3 cellular contexts compared by ENCODE assay signal in the genomic region with DNA sequence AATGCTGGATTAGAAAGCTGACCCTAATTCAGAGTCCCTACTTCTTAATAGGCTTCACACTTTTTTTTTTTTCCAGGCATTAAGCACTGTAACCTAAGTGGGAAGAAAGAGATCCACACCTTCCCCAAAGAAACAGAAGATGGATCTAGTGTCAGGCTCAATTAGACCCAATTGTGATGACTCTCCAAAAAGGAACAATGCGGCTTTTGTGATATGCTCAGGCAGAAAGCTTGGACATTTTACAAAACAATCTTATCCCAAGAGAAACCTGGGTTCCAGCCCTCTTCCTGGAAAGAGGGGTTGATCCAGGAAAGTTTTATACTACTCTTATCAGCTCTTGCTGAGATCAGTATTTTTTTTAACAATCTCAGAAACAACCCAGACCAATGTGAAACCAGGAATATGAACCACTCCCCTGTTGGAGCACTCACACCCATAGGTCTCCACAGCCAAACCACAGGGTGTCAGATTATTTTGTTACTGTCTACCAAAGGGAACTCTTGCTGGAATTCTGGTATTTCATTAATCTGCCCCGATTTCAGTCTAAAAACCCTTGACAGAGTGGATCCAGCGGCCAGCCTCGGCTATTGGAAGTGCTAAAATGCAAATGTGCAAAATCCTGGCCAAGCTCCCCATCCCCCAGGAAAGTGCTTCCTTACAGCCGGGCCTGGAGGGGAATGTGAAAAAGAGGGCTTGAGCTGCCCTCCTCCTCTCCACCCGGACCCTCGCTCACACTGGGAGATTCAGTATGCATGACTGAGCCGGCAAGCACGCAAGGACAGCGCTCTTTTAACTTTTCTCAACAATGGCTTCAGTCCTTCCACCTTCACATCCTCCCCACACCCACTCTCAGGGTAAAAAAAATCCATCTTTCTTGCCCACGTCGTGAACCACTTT.
A peak's percentile ranks its signal among the peaks of the same experiment; 100 is the strongest.
TF ChIP-seq lines count a peak whose summit lies in the region.

No MANE protein-coding gene starts in this region.

TF ChIP-seq in SK-N-SH, 30 proteins besides CTCF, POLR2A, EP300 and RAD21:
- TF ChIP-seq, protein P1, sequence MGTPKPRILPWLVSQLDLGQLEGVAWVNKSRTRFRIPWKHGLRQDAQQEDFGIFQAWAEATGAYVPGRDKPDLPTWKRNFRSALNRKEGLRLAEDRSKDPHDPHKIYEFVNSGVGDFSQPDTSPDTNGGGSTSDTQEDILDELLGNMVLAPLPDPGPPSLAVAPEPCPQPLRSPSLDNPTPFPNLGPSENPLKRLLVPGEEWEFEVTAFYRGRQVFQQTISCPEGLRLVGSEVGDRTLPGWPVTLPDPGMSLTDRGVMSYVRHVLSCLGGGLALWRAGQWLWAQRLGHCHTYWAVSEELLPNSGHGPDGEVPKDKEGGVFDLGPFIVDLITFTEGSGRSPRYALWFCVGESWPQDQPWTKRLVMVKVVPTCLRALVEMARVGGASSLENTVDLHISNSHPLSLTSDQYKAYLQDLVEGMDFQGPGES (IDR thresholded peaks at IDR 0.05; ENCODE audit: low read depth, low read length): no peak
- TF ChIP-seq CHD2 (IDR thresholded peaks at IDR 0.05; ENCODE audit: low read length, partially characterized antibody) (no peak), PBX3 (IDR thresholded peaks at IDR 0.05) (peak; percentile 26; the same call in 1 of the 2 replicates)
TF ChIP-seq in SK-N-SH: peak in this region for 1.

TF ChIP-seq in SK-N-SH treated with all-trans-retinoic acid at 6 μM for 48 hours, 23 proteins besides CTCF, POLR2A, EP300 and RAD21 (continues in another document):
- TF ChIP-seq GLIS3 (CRISPR knock-in tag; IDR thresholded peaks at IDR 0.05): no peak
- TF ChIP-seq ZNF70 (CRISPR knock-in tag; IDR thresholded peaks at IDR 0.05): no peak
- no peak for TF ChIP-seq TCF4 (CRISPR knock-in tag; IDR thresholded peaks at IDR 0.05; ENCODE audit: borderline replicate concordance)
- TF ChIP-seq, protein P2, sequence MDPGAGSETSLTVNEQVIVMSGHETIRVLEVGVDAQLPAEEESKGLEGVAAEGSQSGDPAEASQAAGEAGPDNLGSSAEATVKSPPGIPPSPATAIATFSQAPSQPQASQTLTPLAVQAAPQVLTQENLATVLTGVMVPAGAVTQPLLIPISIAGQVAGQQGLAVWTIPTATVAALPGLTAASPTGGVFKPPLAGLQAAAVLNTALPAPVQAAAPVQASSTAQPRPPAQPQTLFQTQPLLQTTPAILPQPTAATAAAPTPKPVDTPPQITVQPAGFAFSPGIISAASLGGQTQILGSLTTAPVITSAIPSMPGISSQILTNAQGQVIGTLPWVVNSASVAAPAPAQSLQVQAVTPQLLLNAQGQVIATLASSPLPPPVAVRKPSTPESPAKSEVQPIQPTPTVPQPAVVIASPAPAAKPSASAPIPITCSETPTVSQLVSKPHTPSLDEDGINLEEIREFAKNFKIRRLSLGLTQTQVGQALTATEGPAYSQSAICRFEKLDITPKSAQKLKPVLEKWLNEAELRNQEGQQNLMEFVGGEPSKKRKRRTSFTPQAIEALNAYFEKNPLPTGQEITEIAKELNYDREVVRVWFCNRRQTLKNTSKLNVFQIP (CRISPR knock-in tag; IDR thresholded peaks at IDR 0.05; ENCODE audit: borderline replicate concordance, low read depth): no peak
- TF ChIP-seq, protein P3, sequence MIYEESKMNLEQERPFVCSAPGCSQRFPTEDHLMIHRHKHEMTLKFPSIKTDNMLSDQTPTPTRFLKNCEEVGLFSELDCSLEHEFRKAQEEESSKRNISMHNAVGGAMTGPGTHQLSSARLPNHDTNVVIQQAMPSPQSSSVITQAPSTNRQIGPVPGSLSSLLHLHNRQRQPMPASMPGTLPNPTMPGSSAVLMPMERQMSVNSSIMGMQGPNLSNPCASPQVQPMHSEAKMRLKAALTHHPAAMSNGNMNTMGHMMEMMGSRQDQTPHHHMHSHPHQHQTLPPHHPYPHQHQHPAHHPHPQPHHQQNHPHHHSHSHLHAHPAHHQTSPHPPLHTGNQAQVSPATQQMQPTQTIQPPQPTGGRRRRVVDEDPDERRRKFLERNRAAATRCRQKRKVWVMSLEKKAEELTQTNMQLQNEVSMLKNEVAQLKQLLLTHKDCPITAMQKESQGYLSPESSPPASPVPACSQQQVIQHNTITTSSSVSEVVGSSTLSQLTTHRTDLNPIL (CRISPR knock-in tag; IDR thresholded peaks at IDR 0.05; ENCODE audit: low read depth): no peak
- no peak for TF ChIP-seq PPARA (CRISPR knock-in tag; IDR thresholded peaks at IDR 0.05; ENCODE audit: borderline replicate concordance)
- no peak for TF ChIP-seq ZFP30 (CRISPR knock-in tag; IDR thresholded peaks at IDR 0.05)
- TF ChIP-seq OSR1 (CRISPR knock-in tag; IDR thresholded peaks at IDR 0.05): no peak
- no peak for TF ChIP-seq CSRNP3 (CRISPR knock-in tag; IDR thresholded peaks at IDR 0.05)
- TF ChIP-seq, protein P4, sequence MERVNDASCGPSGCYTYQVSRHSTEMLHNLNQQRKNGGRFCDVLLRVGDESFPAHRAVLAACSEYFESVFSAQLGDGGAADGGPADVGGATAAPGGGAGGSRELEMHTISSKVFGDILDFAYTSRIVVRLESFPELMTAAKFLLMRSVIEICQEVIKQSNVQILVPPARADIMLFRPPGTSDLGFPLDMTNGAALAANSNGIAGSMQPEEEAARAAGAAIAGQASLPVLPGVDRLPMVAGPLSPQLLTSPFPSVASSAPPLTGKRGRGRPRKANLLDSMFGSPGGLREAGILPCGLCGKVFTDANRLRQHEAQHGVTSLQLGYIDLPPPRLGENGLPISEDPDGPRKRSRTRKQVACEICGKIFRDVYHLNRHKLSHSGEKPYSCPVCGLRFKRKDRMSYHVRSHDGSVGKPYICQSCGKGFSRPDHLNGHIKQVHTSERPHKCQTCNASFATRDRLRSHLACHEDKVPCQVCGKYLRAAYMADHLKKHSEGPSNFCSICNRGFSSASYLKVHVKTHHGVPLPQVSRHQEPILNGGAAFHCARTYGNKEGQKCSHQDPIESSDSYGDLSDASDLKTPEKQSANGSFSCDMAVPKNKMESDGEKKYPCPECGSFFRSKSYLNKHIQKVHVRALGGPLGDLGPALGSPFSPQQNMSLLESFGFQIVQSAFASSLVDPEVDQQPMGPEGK (CRISPR knock-in tag; IDR thresholded peaks at IDR 0.05; ENCODE audit: borderline replicate concordance): no peak
- TF ChIP-seq ZNF8 (CRISPR knock-in tag; IDR thresholded peaks at IDR 0.05): no peak
- no peak for TF ChIP-seq ZC3H10 (CRISPR knock-in tag; IDR thresholded peaks at IDR 0.05)
- TF ChIP-seq SNAI2 (CRISPR knock-in tag; IDR thresholded peaks at IDR 0.05): no peak
- no peak for TF ChIP-seq ZNF565 (CRISPR knock-in tag; conservative IDR thresholded peaks at IDR 0.05; ENCODE audit: low read depth)

TF ChIP-seq in K562, 482 proteins besides CTCF, POLR2A, EP300 and RAD21:
- no peak for TF ChIP-seq MED1 (CRISPR knock-in tag; IDR thresholded peaks at IDR 0.05; ENCODE audit: borderline replicate concordance)
- peak; percentile 24; the same call in 1 of the 2 replicates for TF ChIP-seq ZNF316 (IDR thresholded peaks at IDR 0.05)
- TF ChIP-seq CCAR2 (IDR thresholded peaks at IDR 0.05; ENCODE audit: low read depth, low read length): no peak
- no peak for TF ChIP-seq TEAD1 (CRISPR knock-in tag; IDR thresholded peaks at IDR 0.05)
- TF ChIP-seq HEY1 (CRISPR knock-in tag; IDR thresholded peaks at IDR 0.05; ENCODE audit: borderline replicate concordance): no peak
